22 cellular contexts compared by ENCODE assay signal in the genomic region with DNA sequence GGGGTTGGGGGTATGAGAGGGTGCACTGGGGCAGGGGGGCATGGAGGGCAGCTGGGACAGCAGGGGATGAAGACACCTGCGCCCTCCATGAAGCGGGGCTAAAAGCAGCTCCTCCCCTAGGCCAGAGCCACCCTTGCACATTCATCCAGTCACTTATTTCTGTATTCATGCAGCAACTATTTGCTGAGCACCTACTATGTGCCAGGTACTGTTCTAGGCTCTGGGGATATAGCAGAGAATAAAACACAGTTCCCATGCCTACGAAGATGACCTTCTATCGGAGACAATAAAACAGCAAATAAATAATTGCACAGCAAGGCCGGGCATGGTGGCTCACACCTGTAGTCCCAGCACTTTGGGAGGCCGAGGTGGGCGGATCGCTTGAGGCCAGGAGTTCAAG. TPM values are rescaled to one million over a fixed set of nuclear protein-coding genes. Genes with fewer than 3 reads are reported as not detected.
DNase-seq lines count a peak whose midpoint lies in the region; ATAC-seq, FAIRE-seq and TF ChIP-seq lines count a peak whose summit lies in the region.
"Had no signal": no experiment of that assay in that cellular context is flagged by ENCODE, and none has a peak within 500 bp of the region (broad histone marks: within the 10 kb centered on the region; RNA-seq: fewer than 3 reads in every experiment).

No MANE protein-coding gene starts in this region.

- H3K79me1 ChIP-seq in trophoblast cell (ENCODE audit: low read length), result peaks cover 26% of the 10 kb centered on the region

- TF ChIP-seq POLR2A in A549 (IDR thresholded peaks at IDR 0.05; ENCODE audit: low read length) (no peak), HCT116 (IDR thresholded peaks at IDR 0.05; ENCODE audit: borderline replicate concordance, extremely low read depth, insufficient read depth, insufficient read length) (no peak), K562 (conservative IDR thresholded peaks at IDR 0.05) (no peak)

- POLR2A ChIA-PET in A549 (lab: Yijun Ruan, JAX) (interaction anchor here (2.8 to 3.8 kb wide), 2 partner anchors 11 to 22 kb away, joined by 13 to 37 read pairs; no protein-coding TSS in a partner anchor), HCT116 (lab: Charles Lee) (no interaction called here), K562 (lab: Yijun Ruan, JAX) (interaction anchor here (0.7 kb wide), 1 partner anchor 18 kb away, joined by 3 read pairs; no protein-coding TSS in a partner anchor)

- no peak overlapping the region for H3K14ac ChIP-seq in trophoblast cell (ENCODE audit: low read length)

- peaks cover 89% of the 10 kb centered on the region for H3K4me1 ChIP-seq in A549
- H3K4me1 ChIP-seq in HCT116 (ENCODE audit: control insufficient read depth in 1 of 2, insufficient read depth in 2 of 2, low read length in 2 of 2), result peaks cover 81 to 91% of the 10 kb centered on the region in 2 experiments
- peaks cover 5 to 68% of the 10 kb centered on the region in 2 experiments for H3K4me1 ChIP-seq in K562 (replicated peaks in 1 of 2; ENCODE audit: control insufficient read depth in 2 of 2, insufficient read depth in 2 of 2, low read length in 2 of 2)
- H3K4me1 ChIP-seq in trophoblast cell (ENCODE audit: control insufficient read depth in 1 of 2, insufficient read depth in 2 of 2, low read length in 2 of 2), result peaks cover 31 to 41% of the 10 kb centered on the region in 2 experiments

- no peaks in the 10 kb centered on the region for H3K27me3 ChIP-seq in HCT116 (ENCODE audit: insufficient read depth, low read length)
- no peaks in the 10 kb centered on the region for H3K27me3 ChIP-seq in K562 (ENCODE audit: control insufficient read depth in 2 of 2, insufficient read depth in 2 of 2, low read length in 2 of 2)
- no peaks in the 10 kb centered on the region for H3K27me3 ChIP-seq in trophoblast cell (ENCODE audit: insufficient read depth, low read length)

- BruUV-seq in HCT116 (replicated peaks; lab: Mats Ljungman, UMichigan) (no TSS peak), K562 (replicated peaks; lab: Mats Ljungman, UMichigan) (no TSS peak)

- no peak for FAIRE-seq in A549 (lab: Jason Lieb, UNC)
- no peak for FAIRE-seq in K562 (lab: Jason Lieb, UNC)
- FAIRE-seq: GM12878, H1 had no signal

- H3K36me3 ChIP-seq in HCT116 (ENCODE audit: control insufficient read depth in 1 of 2, insufficient read depth in 2 of 2, low read length in 2 of 2) (no peaks in the 10 kb centered on the region), K562 (ENCODE audit: control insufficient read depth, insufficient read depth, low read length) (no peaks in the 10 kb centered on the region), trophoblast cell (ENCODE audit: control insufficient read depth in 1 of 2, insufficient read depth in 2 of 2, low read length in 2 of 2) (no peaks in the 10 kb centered on the region)

- H3K27ac ChIP-seq in A549, result peak overlapping the region; percentile 99 to 100
- peak overlapping the region; percentile 96; the same call in 1 of the 2 replicates for H3K27ac ChIP-seq in HCT116 (ENCODE audit: low read depth, low read length)
- no peak overlapping the region for H3K27ac ChIP-seq in K562 (ENCODE audit: extremely low read depth, low read depth, low read length)
- H3K27ac ChIP-seq in trophoblast cell (ENCODE audit: low read depth, low read length), result no peak overlapping the region

- no peaks in the 10 kb centered on the region for H3K9me3 ChIP-seq in A549
- no peaks in the 10 kb centered on the region for H3K9me3 ChIP-seq in HCT116 (ENCODE audit: control insufficient read depth in 1 of 2, insufficient read depth in 1 of 2, low read depth in 1 of 2, low read length in 2 of 2)
- no peaks in the 10 kb centered on the region for H3K9me3 ChIP-seq in K562 (replicated peaks; ENCODE audit: control insufficient read depth, insufficient read depth, low read depth, low read length)
- peaks cover 1% of the 10 kb centered on the region for H3K9me3 ChIP-seq in trophoblast cell (ENCODE audit: insufficient read depth, low read depth, low read length)

- RAD21 ChIA-PET in HCT116 (lab: Charles Lee; ENCODE audit: low non-redundant PET in 1 of 2, low total read pairs in 2 of 2, uncharacterized antibody in 2 of 2, unreplicated experiment in 2 of 2), result no interaction called here

- H2BK12ac ChIP-seq in trophoblast cell (ENCODE audit: low read length), result no peak overlapping the region

- no peaks in the 10 kb centered on the region for H3K9me2 ChIP-seq in HCT116 (ENCODE audit: insufficient read depth)

- no peak overlapping the region for H3K18ac ChIP-seq in trophoblast cell (ENCODE audit: low read length)

- H4K8ac ChIP-seq in trophoblast cell (ENCODE audit: low read depth, low read length), result no peak overlapping the region

- no peak for TF ChIP-seq RAD21 in A549 (conservative IDR thresholded peaks at IDR 0.05 in 1 of 2, IDR thresholded peaks at IDR 0.05 in 1 of 2)
- no peak for TF ChIP-seq RAD21 in HCT116 (IDR thresholded peaks at IDR 0.05; ENCODE audit: low read depth)
- TF ChIP-seq RAD21 in K562 (CRISPR knock-in tag; conservative IDR thresholded peaks at IDR 0.05 in 1 of 2, IDR thresholded peaks at IDR 0.05 in 1 of 2), result no peak

- in situ Hi-C loops in K562 (cut with MboI), result no loop called here

- no peak for DNase-seq in A549 (ENCODE audit: low read depth in 1 of 2, low spot score in 1 of 2)
- no peak for DNase-seq in HCT116 (ENCODE audit: low read depth, low spot score)
- DNase-seq in K562 (ENCODE audit: extremely low read depth in 1 of 4, low spot score in 3 of 4), result no peak
- no peak for DNase-seq in trophoblast cell
- DNase-seq in posterior cingulate gyrus, result no peak
- DNase-seq in superior temporal gyrus (ENCODE audit: extremely low spot score), result no peak
- no peak for DNase-seq in ureter (ENCODE audit: low spot score)
- DNase-seq: C1 segment of cervical spinal cord, COR-L47, GDM1, HCEC 1CT, KBM-7, NCI-H1105 treated with DMSO at 0.1 percent for 48 hours, NCI-H146, NCI-H2029, NCI-H446, NCI-H524 treated with DMSO at 0.1 percent for 48 hours, NCI-H774, SHP77 treated with DMSO at 0.1 percent for 48 hours had no signal

- H3K9ac ChIP-seq in HCT116 (ENCODE audit: low read length) (peak overlapping the region; percentile 86), K562 (ENCODE audit: insufficient read depth in 1 of 2, low read depth in 2 of 2, low read length in 2 of 2) (no peak overlapping the region), trophoblast cell (ENCODE audit: low read length) (no peak overlapping the region)

- H4K91ac ChIP-seq in trophoblast cell (ENCODE audit: low read depth, low read length), result no peak overlapping the region

- no peak for ATAC-seq in A549
- no peak for ATAC-seq in HCT116
- no peak for ATAC-seq in K562
- ATAC-seq: GM12878 had no signal

- no peak overlapping the region for H2BK5ac ChIP-seq in trophoblast cell (ENCODE audit: low read depth, low read length, poor library complexity)

- H3K9me1 ChIP-seq in K562 (ENCODE audit: control insufficient read depth, insufficient read depth, low read length), result no peaks in the 10 kb centered on the region

- TF ChIP-seq EP300 in A549 (IDR thresholded peaks at IDR 0.05) (no peak), K562 (IDR thresholded peaks at IDR 0.05; ENCODE audit: low read length) (no peak)

- no peaks in the 10 kb centered on the region for H4K20me1 ChIP-seq in HCT116 (ENCODE audit: insufficient read depth)
- H4K20me1 ChIP-seq in K562 (replicated peaks; ENCODE audit: control insufficient read depth, insufficient read depth, low read length), result peaks cover 3% of the 10 kb centered on the region; the same call in 1 of the 2 replicates

- no peak overlapping the region for H2AK5ac ChIP-seq in trophoblast cell (ENCODE audit: low read length)

- intact Hi-C loops in HCT116 (cut with micrococcal nuclease), result no loop called here
- intact Hi-C loops in K562 (cut with micrococcal nuclease), result no loop called here
- intact Hi-C loops in posterior cingulate gyrus (cut with DNase I), result no loop called here

- WGBS in A549 (ENCODE audit: missing lambda C conversion rate), result 91% methylated on average over 8 of the region's 8 CpGs
- WGBS in K562 (ENCODE audit: insufficient coverage, low coverage, missing lambda C conversion rate), result 60% methylated on average over 8 of the region's 8 CpGs
- WGBS in trophoblast cell (ENCODE audit: extremely low coverage, insufficient coverage, insufficient read length), result no CpG with 5 or more reads among the region's 8 CpGs

- peaks cover 20% of the 10 kb centered on the region; the same call in 1 of the 2 replicates for H3K79me2 ChIP-seq in HCT116 (ENCODE audit: insufficient read depth, low read length)
- H3K79me2 ChIP-seq in K562 (ENCODE audit: control insufficient read depth, insufficient read depth, low read length), result no peaks in the 10 kb centered on the region
- H3K79me2 ChIP-seq in trophoblast cell (ENCODE audit: control insufficient read depth, insufficient read depth, low read length, poor library complexity), result peaks cover 5% of the 10 kb centered on the region

- no peak overlapping the region for H4K12ac ChIP-seq in trophoblast cell (ENCODE audit: low read depth, low read length)

- no peak overlapping the region for H3K4ac ChIP-seq in trophoblast cell (ENCODE audit: low read depth, low read length)

- no peak for TF ChIP-seq CTCF in A549 (IDR thresholded peaks at IDR 0.05)
- TF ChIP-seq CTCF in HCT116 (IDR thresholded peaks at IDR 0.05 in 2 of 3, conservative IDR thresholded peaks at IDR 0.05 in 1 of 3; ENCODE audit: borderline replicate concordance in 1 of 3, insufficient read depth in 1 of 3, low read depth in 2 of 3, low read length in 2 of 3), result no peak
- TF ChIP-seq CTCF in K562 (IDR thresholded peaks at IDR 0.05 in 2 of 3, conservative IDR thresholded peaks at IDR 0.05 in 1 of 3; ENCODE audit: insufficient read depth in 2 of 3, low read depth in 1 of 3, low read length in 3 of 3), result no peak

- H2AFZ ChIP-seq in HCT116 (ENCODE audit: low read depth, low read length, poor library complexity, severe bottlenecking) (no peak overlapping the region), K562 (ENCODE audit: low read depth, low read length) (no peak overlapping the region), trophoblast cell (ENCODE audit: insufficient read depth, low read length, poor library complexity) (no peak overlapping the region)

- no peak overlapping the region for H2BK120ac ChIP-seq in trophoblast cell (ENCODE audit: insufficient read depth, low read length, poor library complexity)

- H3K4me2 ChIP-seq in A549, result peak overlapping the region; percentile 96
- H3K4me2 ChIP-seq in HCT116 (ENCODE audit: low read length), result peak overlapping the region; percentile 97
- no peak overlapping the region for H3K4me2 ChIP-seq in K562 (ENCODE audit: insufficient read depth, low read length)
- H3K4me2 ChIP-seq in trophoblast cell (ENCODE audit: low read length), result no peak overlapping the region

- CTCF ChIA-PET in A549 (lab: Yijun Ruan, JAX) (interaction anchor here (1.4 to 3.9 kb wide), 6 partner anchors 7 to 22 kb away, joined by 3 to 23 read pairs (median 6); no protein-coding TSS in a partner anchor), HCT116 (lab: Charles Lee) (no interaction called here), K562 (lab: Yijun Ruan, JAX; ENCODE audit: low intra/inter-chr PET ratio) (no interaction called here)

- peak overlapping the region; percentile 20; the same call in 1 of the 3 replicates for H3K4me3 ChIP-seq in A549
- no peak overlapping the region for H3K4me3 ChIP-seq in HCT116 (replicated peaks in 1 of 2; ENCODE audit: low read depth in 1 of 2, low read length in 2 of 2)
- H3K4me3 ChIP-seq in K562, result no peak overlapping the region
- peak overlapping the region; percentile 13 for H3K4me3 ChIP-seq in trophoblast cell (ENCODE audit: low read depth, low read length)
- H3K4me3 ChIP-seq: GM12878 had no signal

- H3K23ac ChIP-seq in trophoblast cell (ENCODE audit: low read length), result no peak overlapping the region

RNA-seq across cellular contexts. Expression of gene ALDH3B1, which starts 5.3 kb away (rescaled TPM):
- polyA plus RNA-seq in A549 (2011; rRNA removed), result 109 and 130 TPM in 2 replicates
- polyA plus RNA-seq in A549 (2012; cell fraction: cytosol; rRNA removed), result 155 and 214 TPM in 2 replicates
- polyA plus RNA-seq in A549 (2012; cell fraction: nucleus; rRNA removed), result 236 and 305 TPM in 2 replicates
- 93.7 to 104 TPM (median 94.4 TPM) in 3 replicates for polyA plus RNA-seq in A549 (2017; fragmentation: RNase III; extraction: RNeasy Plus Mini Kit Qiagen cat#74134 plus additional on column Dnase treatment)
- 46.0 and 65.0 TPM in 2 replicates for polyA minus RNA-seq in A549 (2011; rRNA and poly(A)+ RNA removed)
- total RNA-seq in HCT116 (2021; ENCODE audit: unreplicated experiment), result 25.5 TPM
- polyA plus RNA-seq in HCT116 (2012), result 28.9 and 39.8 TPM in 2 replicates
- total RNA-seq in K562 (2011; cell fraction: chromatin; rRNA removed; ENCODE audit: low replicate concordance), result 0.14 and 0.70 TPM in 2 replicates
- 0.13 and 0.17 TPM in 2 replicates for total RNA-seq in K562 (2011; cell fraction: nucleolus; rRNA removed)
- 0.07 and 0.15 TPM in 2 replicates for total RNA-seq in K562 (2011; cell fraction: nucleoplasm; rRNA removed)
- total RNA-seq in K562 (2014; rRNA removed), result 0.37 TPM in 1 of 2 replicates, not detected in the other
- 0.04 TPM in 1 of 2 replicates, not detected in the other for total RNA-seq in K562 (2014; rRNA removed; fragmentation: Illumina TruSeq; extraction: Trizol)
- total RNA-seq in K562 (2015; rRNA removed; fragmentation: Illumina TruSeq; extraction: Trizol), result 0.07 and 0.08 TPM in 2 replicates
- total RNA-seq in K562 (2021), result 0.13 and 0.35 TPM in 2 replicates
- polyA plus RNA-seq in K562 (2011; rRNA removed), result 0.10 and 0.19 TPM in 2 replicates
- polyA plus RNA-seq in K562 (2011; cell fraction: cytosol; rRNA removed), result 0.18 and 0.36 TPM in 2 replicates
- 0.21 and 0.30 TPM in 2 replicates for polyA plus RNA-seq in K562 (2011; cell fraction: nucleus; rRNA removed)
- 0.42 and 1.4 TPM in 2 replicates for polyA plus RNA-seq in K562 (2012)
- polyA plus RNA-seq in K562 (2014; fragmentation: Illumina TruSeq; extraction: Trizol), result 0.06 and 0.15 TPM in 2 replicates
- polyA plus RNA-seq in K562 (2014; fragmentation: Nextera tagmentation; extraction: Ambion mirVana), result under 1 TPM in 1 of 2 experiments, not detected in 1; 0.01 TPM
- 0.21 and 0.43 TPM in 2 replicates for polyA plus RNA-seq in K562 (2014; rRNA removed)
- polyA minus RNA-seq in K562 (2011; rRNA and poly(A)+ RNA removed), result 0.03 TPM in 1 of 2 replicates, not detected in the other
- 1.5 TPM in 1 of 2 replicates, not detected in the other for polyA minus RNA-seq in K562 (2011; cell fraction: cytosol; rRNA and poly(A)+ RNA removed)
- 0.11 and 0.54 TPM in 2 replicates for polyA minus RNA-seq in K562 (2011; cell fraction: nucleus; rRNA and poly(A)+ RNA removed)
- 0.42 TPM in 2 replicates for polyA plus RNA-seq in trophoblast cell (2013)
- total RNA-seq in ureter, result 25.4 TPM
- polyA plus RNA-seq: CD4-positive, alpha-beta memory T cell had no signal

RNA-seq across cellular contexts. Expression of gene UNC93B1, which starts 11.6 kb away (rescaled TPM):
- 49.4 and 55.5 TPM in 2 replicates for polyA plus RNA-seq in A549 (2011; rRNA removed)
- polyA plus RNA-seq in A549 (2012; cell fraction: cytosol; rRNA removed), result 69.3 and 103 TPM in 2 replicates
- 270 and 373 TPM in 2 replicates for polyA plus RNA-seq in A549 (2012; cell fraction: nucleus; rRNA removed)
- polyA plus RNA-seq in A549 (2017; fragmentation: RNase III; extraction: RNeasy Plus Mini Kit Qiagen cat#74134 plus additional on column Dnase treatment), result 43.7 to 51.2 TPM (median 47.1 TPM) in 3 replicates
- polyA minus RNA-seq in A549 (2011; rRNA and poly(A)+ RNA removed), result 103 and 125 TPM in 2 replicates
- 72.9 TPM for total RNA-seq in HCT116 (2021; ENCODE audit: unreplicated experiment)
- polyA plus RNA-seq in HCT116 (2012), result 55.1 and 67.6 TPM in 2 replicates
- 14.0 and 42.4 TPM in 2 replicates for total RNA-seq in K562 (2011; cell fraction: chromatin; rRNA removed; ENCODE audit: low replicate concordance)
- 38.0 and 40.8 TPM in 2 replicates for total RNA-seq in K562 (2011; cell fraction: nucleolus; rRNA removed)
- total RNA-seq in K562 (2011; cell fraction: nucleoplasm; rRNA removed), result 17.3 and 24.9 TPM in 2 replicates
- 10.1 and 12.2 TPM in 2 replicates for total RNA-seq in K562 (2014; rRNA removed)
- total RNA-seq in K562 (2014; rRNA removed; fragmentation: Illumina TruSeq; extraction: Trizol), result 3.7 and 4.3 TPM in 2 replicates
- 2.3 and 3.3 TPM in 2 replicates for total RNA-seq in K562 (2015; rRNA removed; fragmentation: Illumina TruSeq; extraction: Trizol)
- 13.6 and 14.1 TPM in 2 replicates for total RNA-seq in K562 (2021)
- 8.6 and 10.0 TPM in 2 replicates for polyA plus RNA-seq in K562 (2011; rRNA removed)
- 11.3 and 17.7 TPM in 2 replicates for polyA plus RNA-seq in K562 (2011; cell fraction: cytosol; rRNA removed)
- 30.9 and 40.1 TPM in 2 replicates for polyA plus RNA-seq in K562 (2011; cell fraction: nucleus; rRNA removed)
- polyA plus RNA-seq in K562 (2012), result 6.5 and 9.5 TPM in 2 replicates
- 5.1 and 6.5 TPM in 2 replicates for polyA plus RNA-seq in K562 (2014; fragmentation: Illumina TruSeq; extraction: Trizol)
- polyA plus RNA-seq in K562 (2014; fragmentation: Nextera tagmentation; extraction: Ambion mirVana), result under 1 TPM; 0.10 to 0.17 TPM
- polyA plus RNA-seq in K562 (2014; rRNA removed), result 7.3 and 11.6 TPM in 2 replicates
- polyA minus RNA-seq in K562 (2011; rRNA and poly(A)+ RNA removed), result 5.2 and 8.3 TPM in 2 replicates
- 9.3 and 11.6 TPM in 2 replicates for polyA minus RNA-seq in K562 (2011; cell fraction: cytosol; rRNA and poly(A)+ RNA removed)
- polyA minus RNA-seq in K562 (2011; cell fraction: nucleus; rRNA and poly(A)+ RNA removed), result 12.3 and 12.5 TPM in 2 replicates
- polyA plus RNA-seq in trophoblast cell (2013), result 6.6 and 7.0 TPM in 2 replicates
- 98.3 TPM for total RNA-seq in ureter

RNA-seq across cellular contexts. Expression of gene NDUFS8, which starts 15.0 kb away (rescaled TPM):
- polyA plus RNA-seq in A549 (2011; rRNA removed) (71.0 and 73.7 TPM in 2 replicates), A549 (2017; fragmentation: RNase III; extraction: RNeasy Plus Mini Kit Qiagen cat#74134 plus additional on column Dnase treatment) (283 to 300 TPM (median 298 TPM) in 3 replicates), K562 (2011; rRNA removed) (67.2 and 68.7 TPM in 2 replicates), K562 (2014; fragmentation: Illumina TruSeq; extraction: Trizol) (101 and 156 TPM in 2 replicates), K562 (2014; fragmentation: Nextera tagmentation; extraction: Ambion mirVana) (10 to 100 TPM; 36.5 to 65.1 TPM), K562 (2014; rRNA removed) (241 and 257 TPM in 2 replicates)
- 361 and 428 TPM in 2 replicates for polyA plus RNA-seq in A549 (2012; cell fraction: cytosol; rRNA removed)
- 379 and 494 TPM in 2 replicates for polyA plus RNA-seq in A549 (2012; cell fraction: nucleus; rRNA removed)
- 93.4 and 105 TPM in 2 replicates for polyA minus RNA-seq in A549 (2011; rRNA and poly(A)+ RNA removed)
- total RNA-seq in HCT116 (2021; ENCODE audit: unreplicated experiment) (189 TPM), K562 (2014; rRNA removed) (351 and 419 TPM in 2 replicates), K562 (2014; rRNA removed; fragmentation: Illumina TruSeq; extraction: Trizol) (60.0 and 91.3 TPM in 2 replicates), K562 (2015; rRNA removed; fragmentation: Illumina TruSeq; extraction: Trizol) (146 and 150 TPM in 2 replicates), K562 (2021) (271 and 294 TPM in 2 replicates), ureter (172 TPM)
- 245 and 268 TPM in 2 replicates for polyA plus RNA-seq in HCT116 (2012)
- 41.2 and 158 TPM in 2 replicates for total RNA-seq in K562 (2011; cell fraction: chromatin; rRNA removed; ENCODE audit: low replicate concordance)
- total RNA-seq in K562 (2011; cell fraction: nucleolus; rRNA removed), result 168 and 170 TPM in 2 replicates
- 99.4 and 102 TPM in 2 replicates for total RNA-seq in K562 (2011; cell fraction: nucleoplasm; rRNA removed)
- polyA plus RNA-seq in K562 (2011; cell fraction: cytosol; rRNA removed), result 181 and 505 TPM in 2 replicates
- 116 and 178 TPM in 2 replicates for polyA plus RNA-seq in K562 (2011; cell fraction: nucleus; rRNA removed)
- 247 and 317 TPM in 2 replicates for polyA plus RNA-seq in K562 (2012)
- 28.2 and 47.3 TPM in 2 replicates for polyA minus RNA-seq in K562 (2011; rRNA and poly(A)+ RNA removed)
- 128 and 135 TPM in 2 replicates for polyA minus RNA-seq in K562 (2011; cell fraction: cytosol; rRNA and poly(A)+ RNA removed)
- 55.5 and 65.1 TPM in 2 replicates for polyA minus RNA-seq in K562 (2011; cell fraction: nucleus; rRNA and poly(A)+ RNA removed)
- polyA plus RNA-seq in trophoblast cell (2013), result 81.4 and 85.8 TPM in 2 replicates

RNA-seq across cellular contexts. Expression of gene TCIRG1, which starts 23.4 kb away (rescaled TPM):
- polyA plus RNA-seq in A549 (2011; rRNA removed) (36.3 and 49.4 TPM in 2 replicates), A549 (2017; fragmentation: RNase III; extraction: RNeasy Plus Mini Kit Qiagen cat#74134 plus additional on column Dnase treatment) (94.9 to 120 TPM (median 115 TPM) in 3 replicates), K562 (2011; rRNA removed) (31.1 and 72.7 TPM in 2 replicates), K562 (2014; fragmentation: Illumina TruSeq; extraction: Trizol) (13.1 and 33.3 TPM in 2 replicates), K562 (2014; fragmentation: Nextera tagmentation; extraction: Ambion mirVana) (1 to 10 TPM in 1 of 2 experiments, under 1 TPM in 1; 0.49 to 1.9 TPM), K562 (2014; rRNA removed) (113 and 143 TPM in 2 replicates)
- 99.5 and 132 TPM in 2 replicates for polyA plus RNA-seq in A549 (2012; cell fraction: cytosol; rRNA removed)
- polyA plus RNA-seq in A549 (2012; cell fraction: nucleus; rRNA removed), result 1,336 and 1,871 TPM in 2 replicates
- 33.0 and 50.4 TPM in 2 replicates for polyA minus RNA-seq in A549 (2011; rRNA and poly(A)+ RNA removed)
- total RNA-seq in HCT116 (2021; ENCODE audit: unreplicated experiment) (101 TPM), K562 (2014; rRNA removed) (78.0 and 82.8 TPM in 2 replicates), K562 (2014; rRNA removed; fragmentation: Illumina TruSeq; extraction: Trizol) (2.5 and 5.5 TPM in 2 replicates), K562 (2015; rRNA removed; fragmentation: Illumina TruSeq; extraction: Trizol) (24.4 and 28.7 TPM in 2 replicates), K562 (2021) (96.4 and 108 TPM in 2 replicates), ureter (134 TPM)
- 88.7 and 97.2 TPM in 2 replicates for polyA plus RNA-seq in HCT116 (2012)
- 106 and 531 TPM in 2 replicates for total RNA-seq in K562 (2011; cell fraction: chromatin; rRNA removed; ENCODE audit: low replicate concordance)
- 492 and 517 TPM in 2 replicates for total RNA-seq in K562 (2011; cell fraction: nucleolus; rRNA removed)
- 190 and 232 TPM in 2 replicates for total RNA-seq in K562 (2011; cell fraction: nucleoplasm; rRNA removed)
- 56.1 and 92.6 TPM in 2 replicates for polyA plus RNA-seq in K562 (2011; cell fraction: cytosol; rRNA removed)
- 923 and 1,215 TPM in 2 replicates for polyA plus RNA-seq in K562 (2011; cell fraction: nucleus; rRNA removed)
- 55.4 and 115 TPM in 2 replicates for polyA plus RNA-seq in K562 (2012)
- polyA minus RNA-seq in K562 (2011; rRNA and poly(A)+ RNA removed), result 9.7 and 11.0 TPM in 2 replicates
- 28.2 and 33.0 TPM in 2 replicates for polyA minus RNA-seq in K562 (2011; cell fraction: cytosol; rRNA and poly(A)+ RNA removed)
- polyA minus RNA-seq in K562 (2011; cell fraction: nucleus; rRNA and poly(A)+ RNA removed), result 139 and 154 TPM in 2 replicates
- polyA plus RNA-seq in trophoblast cell (2013), result 43.6 and 47.2 TPM in 2 replicates

Comparison
In these comparisons a context has a peak if more than half of its experiments do, and no peak if none do; other contexts are left out.
1. H3K27ac ChIP-seq: peak in A549 (2 of 2) and HCT116 (single experiment); none in K562 (single experiment) and trophoblast cell (single experiment).
2. H3K4me2 ChIP-seq: peak in A549 (single experiment) and HCT116 (single experiment); none in K562 (single experiment) and trophoblast cell (single experiment).
3. H3K4me3 ChIP-seq: peak in A549 (single experiment) and trophoblast cell (single experiment); none in HCT116 (0 of 2) and K562 (single experiment).
4. RNA of gene ALDH3B1, which starts 5.3 kb away (total RNA-seq): 25.5 TPM in HCT116 (single experiment) and 25.4 TPM in ureter (single experiment); 0.04 to 0.70 TPM in K562; every median in the first group is over 10 times any median in the second.